Comparison of ENCODE assay signal across 8 cellular contexts in the genomic region with DNA sequence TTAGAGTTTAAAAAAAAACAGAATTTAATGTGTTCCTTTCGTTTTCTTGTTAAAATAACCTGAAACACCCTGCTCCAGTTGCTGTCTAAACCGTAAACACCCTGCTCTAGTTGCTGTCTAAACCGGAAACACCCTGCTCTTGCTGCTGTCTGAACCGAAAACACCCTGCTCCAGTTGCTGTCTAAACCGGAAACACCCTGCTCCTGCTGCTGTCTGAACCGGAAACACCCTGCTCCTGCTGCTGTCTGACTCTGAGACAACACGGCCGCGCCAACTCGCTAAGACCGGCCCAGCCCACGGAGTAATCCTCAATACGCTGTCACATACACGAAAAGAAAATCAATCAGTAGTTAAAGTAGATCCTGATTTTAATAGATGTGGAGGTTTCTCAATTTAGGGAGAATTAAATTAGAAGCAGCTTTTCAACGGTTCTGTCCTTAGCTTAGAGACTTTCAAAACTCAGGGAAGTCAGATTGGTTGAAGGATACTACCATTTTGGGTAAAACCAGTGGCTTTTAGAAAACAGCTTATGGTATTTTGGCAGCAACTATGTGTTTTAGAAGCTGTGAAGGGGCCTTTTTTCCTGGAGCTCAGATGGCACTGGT.
DNase-seq lines count a peak whose midpoint lies in the region; ATAC-seq and TF ChIP-seq lines count a peak whose summit lies in the region.

No MANE protein-coding gene starts in this region.

- peak overlapping the region; percentile 60 to 71 (median 71) for H3K4me3 Mint-ChIP-seq in T-cell
- H3K4me3 Mint-ChIP-seq in activated naive CD8-positive, alpha-beta T cell treated with anti-CD3 and anti-CD28 coated beads, Interleukin-2, amount 10 ng/mL, durations not matched to agents 7 days and 5 days: peak overlapping the region; percentile 81

- ATAC-seq in GM18508 (IDR thresholded peaks at IDR 0.05; ENCODE audit: insufficient read depth, unreplicated experiment) (peak; percentile 67), HG02884 (IDR thresholded peaks at IDR 0.05; ENCODE audit: unreplicated experiment) (peak; percentile 99), T-cell (replicated peaks in 1 of 4) (peak; percentile 95 to 98 (median 98)), right lobe of liver (peak; percentile 76 to 89 (median 83))
- ATAC-seq in activated naive CD8-positive, alpha-beta T cell treated with anti-CD3 and anti-CD28 coated beads, Interleukin-2, amount 10 ng/mL, durations not matched to agents 7 days and 5 days (ENCODE audit: low read depth): peak; percentile 99

- H3K4me1 ChIP-seq in right lobe of liver (no peaks in the 10 kb centered on the region), PC-9 (replicated peaks; ENCODE audit: insufficient read depth) (no peaks in the 10 kb centered on the region)

- 38% methylated on average over 15 of the region's 15 CpGs for WGBS in right lobe of liver (ENCODE audit: insufficient coverage, low coverage, low lambda C conversion rate, missing lambda C conversion rate)

- POLR2A ChIA-PET in T-cell (lab: Charles Lee) (interaction anchor here (0.6 to 1.2 kb wide), 4 partner anchors 20 to 77 kb away, joined by 3 to 4 read pairs (median 4); no protein-coding TSS in a partner anchor), PC-9 (lab: Charles Lee; ENCODE audit: unreplicated experiment) (no interaction called here)
- POLR2A ChIA-PET in activated naive CD8-positive, alpha-beta T cell treated with anti-CD3 and anti-CD28 coated beads, Interleukin-2, amount 10 ng/mL, durations not matched to agents 7 days and 5 days (lab: Charles Lee): interaction anchor here (1.0 to 1.3 kb wide), 3 partner anchors 45 to 138 kb away, joined by 3 to 7 read pairs (median 3); no protein-coding TSS in a partner anchor

- no peaks in the 10 kb centered on the region for H3K27me3 Mint-ChIP-seq in T-cell
- H3K27me3 Mint-ChIP-seq in activated naive CD8-positive, alpha-beta T cell treated with anti-CD3 and anti-CD28 coated beads, Interleukin-2, amount 10 ng/mL, durations not matched to agents 7 days and 5 days: no peaks in the 10 kb centered on the region

- H3K27ac ChIP-seq in right lobe of liver (peak overlapping the region in 1 of 3 donors; percentile 30), PC-9 (no peak overlapping the region)

- H3K9me3 ChIP-seq in right lobe of liver: no peaks in the 10 kb centered on the region
- no peaks in the 10 kb centered on the region for H3K9me3 ChIP-seq in PC-9 (ENCODE audit: insufficient read depth, low read depth)

- BruUV-seq in PC-9 (replicated peaks; lab: Mats Ljungman, UMichigan): no TSS peak

- H3F3A ChIP-seq in PC-9 (ENCODE audit: insufficient read depth, low read depth): no peaks in the 10 kb centered on the region

- peak overlapping the region; percentile 94 to 99 for H3K27ac Mint-ChIP-seq in T-cell
- peak overlapping the region; percentile 97 for H3K27ac Mint-ChIP-seq in activated naive CD8-positive, alpha-beta T cell treated with anti-CD3 and anti-CD28 coated beads, Interleukin-2, amount 10 ng/mL, durations not matched to agents 7 days and 5 days

- H3K9me2 ChIP-seq in PC-9 (ENCODE audit: insufficient read depth): no peaks in the 10 kb centered on the region

- H3K4me1 Mint-ChIP-seq in T-cell: peaks cover 22 to 42% (median 31%) of the 10 kb centered on the region in 3 donors
- peaks cover 11% of the 10 kb centered on the region for H3K4me1 Mint-ChIP-seq in activated naive CD8-positive, alpha-beta T cell treated with anti-CD3 and anti-CD28 coated beads, Interleukin-2, amount 10 ng/mL, durations not matched to agents 7 days and 5 days

- H3K36me3 ChIP-seq in right lobe of liver (no peaks in the 10 kb centered on the region), PC-9 (ENCODE audit: low read depth) (no peaks in the 10 kb centered on the region)

- no peak for TF ChIP-seq CTCF in right lobe of liver (IDR thresholded peaks at IDR 0.05)
- no peak for TF ChIP-seq CTCF in PC-9 (conservative IDR thresholded peaks at IDR 0.05)

- no peaks in the 10 kb centered on the region for H3K79me2 ChIP-seq in PC-9 (ENCODE audit: low read depth)

- H3K36me3 Mint-ChIP-seq in T-cell: no peaks in the 10 kb centered on the region
- H3K36me3 Mint-ChIP-seq in activated naive CD8-positive, alpha-beta T cell treated with anti-CD3 and anti-CD28 coated beads, Interleukin-2, amount 10 ng/mL, durations not matched to agents 7 days and 5 days: peaks cover 10% of the 10 kb centered on the region

- H3K4me2 ChIP-seq in PC-9: no peak overlapping the region

- intact Hi-C loops in right lobe of liver (cut with DNase I) (no loop called here), PC-9 (cut with micrococcal nuclease; ENCODE audit: unreplicated experiment) (no loop called here)

- H4K20me1 ChIP-seq in PC-9 (ENCODE audit: insufficient read depth): no peaks in the 10 kb centered on the region

- DNase-seq in T-cell (peak; percentile 56 to 87 (median 74)), right lobe of liver (peak in 1 of 3 donors; percentile 62), PC-9 (no peak), NCI-H446 (lab: John Stamatoyannopoulos, UW) (no peak)
- peak; percentile 65 for DNase-seq in activated naive CD8-positive, alpha-beta T cell treated with anti-CD3 and anti-CD28 coated beads, Interleukin-2, amount 10 ng/mL, durations not matched to agents 7 days and 5 days
- peak; percentile 53 to 61 for DNase-seq in stimulated activated CD8-positive, alpha-beta memory T cell treated with anti-CD3 and anti-CD28 coated beads, Interleukin-15, amount 100 ng/mL, for 48 hours (ENCODE audit: low read depth in 2 of 2)

- no peaks in the 10 kb centered on the region for H3K27me3 ChIP-seq in right lobe of liver
- H3K27me3 ChIP-seq in PC-9 (ENCODE audit: insufficient read depth, low read depth): no peaks in the 10 kb centered on the region

- H3K4me3 ChIP-seq in right lobe of liver (no peak overlapping the region), PC-9 (no peak overlapping the region)

- no peak overlapping the region for H2AFZ ChIP-seq in PC-9

- H3K9me3 Mint-ChIP-seq in T-cell: peaks cover 0 to 3% (median 0%) of the 10 kb centered on the region in 3 donors
- H3K9me3 Mint-ChIP-seq in activated naive CD8-positive, alpha-beta T cell treated with anti-CD3 and anti-CD28 coated beads, Interleukin-2, amount 10 ng/mL, durations not matched to agents 7 days and 5 days: peaks cover 9% of the 10 kb centered on the region

- no peak for TF ChIP-seq POLR2A in right lobe of liver (IDR thresholded peaks at IDR 0.05)

- CTCF ChIA-PET in T-cell (lab: Charles Lee): interaction anchor here (0.8 to 2.0 kb wide), 3 partner anchors 11 to 107 kb away, joined by 3 to 8 read pairs (median 3); no protein-coding TSS in a partner anchor
- CTCF ChIA-PET in PC-9 (lab: Charles Lee): interaction anchor here (0.7 kb wide), 1 partner anchor 306 kb away, joined by 4 read pairs; no protein-coding TSS in a partner anchor

Comparison
In these comparisons a context has a peak if more than half of its experiments do, and no peak if none do; other contexts are left out.
1. DNase-seq: peak in T-cell (34 of 34), activated naive CD8-positive, alpha-beta T cell treated with anti-CD3 and anti-CD28 coated beads, Interleukin-2, amount 10 ng/mL, durations not matched to agents 7 days and 5 days (single experiment) and stimulated activated CD8-positive, alpha-beta memory T cell treated with anti-CD3 and anti-CD28 coated beads, Interleukin-15, amount 100 ng/mL, for 48 hours (2 of 2); none in PC-9 (0 of 2) and NCI-H446 (0 of 2).
2. Peak in every context shown above with its lines, with median percentiles within 50 percentile points of each other: ATAC-seq.